8 cellular contexts compared by ENCODE assay signal in the genomic region with DNA sequence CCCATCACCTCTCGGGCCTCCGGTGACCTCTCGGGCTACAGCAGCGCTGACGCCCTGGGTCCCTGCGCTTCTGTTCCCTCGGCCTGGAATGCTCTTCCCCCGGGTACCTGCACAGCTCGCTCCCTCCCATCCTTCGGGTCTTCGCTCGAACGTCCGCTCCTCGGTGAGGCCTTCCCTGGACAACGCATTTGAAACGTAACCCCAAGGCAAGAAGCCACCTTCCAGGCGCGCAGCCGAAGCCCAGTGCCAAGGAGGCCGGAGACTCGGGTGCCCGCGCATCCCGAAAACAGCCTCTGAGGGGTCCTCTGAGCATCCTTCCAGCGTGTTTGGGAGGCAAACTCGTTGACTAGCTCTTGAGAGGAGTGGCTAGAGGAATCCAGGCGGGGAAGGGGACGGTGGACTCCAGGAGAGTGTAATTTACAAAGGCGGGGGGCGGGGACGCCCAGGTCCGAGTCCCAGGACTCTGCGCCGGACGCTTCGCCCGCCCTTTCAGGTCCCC.
DNase-seq lines count a peak whose midpoint lies in the region; ATAC-seq and TF ChIP-seq lines count a peak whose summit lies in the region.

No MANE protein-coding gene starts in this region.

- H3K4me3 ChIP-seq in lower lobe of right lung (peak overlapping the region; percentile 42), urinary bladder (ENCODE audit: low read depth, low read length) (peak overlapping the region; percentile 45)

- H3K4me1 ChIP-seq in lower lobe of right lung (peaks cover 27% of the 10 kb centered on the region), urinary bladder (ENCODE audit: insufficient read depth) (no peaks in the 10 kb centered on the region)

- H3K27ac ChIP-seq in lower lobe of right lung (no peak overlapping the region), urinary bladder (ENCODE audit: low read depth) (no peak overlapping the region)

- H3K9me3 Mint-ChIP-seq in central memory CD8-positive, alpha-beta T cell, result no peaks in the 10 kb centered on the region

- peaks cover 37% of the 10 kb centered on the region for H3K27me3 ChIP-seq in lower lobe of right lung (ENCODE audit: low read depth)

- peak; percentile 39 for DNase-seq in Right ventricle myocardium inferior (ENCODE audit: missing footprints)
- DNase-seq in left ventricle myocardium superior, result no peak
- no peak for DNase-seq in central memory CD8-positive, alpha-beta T cell (ENCODE audit: low spot score in 2 of 2)
- no peak for DNase-seq in lower lobe of right lung
- no peak for DNase-seq in DMS114 treated with DMSO at 0.1 percent for 48 hours (lab: John Stamatoyannopoulos, UW; ENCODE audit: unreplicated experiment)
- DNase-seq in UCSD-AML1 (lab: John Stamatoyannopoulos, UW; ENCODE audit: unreplicated experiment), result no peak

- peaks cover 4% of the 10 kb centered on the region for H3K36me3 Mint-ChIP-seq in central memory CD8-positive, alpha-beta T cell (ENCODE audit: insufficient read depth)

- no peak for TF ChIP-seq CTCF in lower lobe of right lung (IDR thresholded peaks at IDR 0.05)

- intact Hi-C loops in Right ventricle myocardium inferior (cut with DNase I), result no loop called here
- intact Hi-C loops in left ventricle myocardium superior (cut with micrococcal nuclease), result no loop called here
- intact Hi-C loops in lower lobe of right lung (cut with DNase I), result no loop called here

- H3K27me3 Mint-ChIP-seq in central memory CD8-positive, alpha-beta T cell, result peaks cover 27% of the 10 kb centered on the region

- 2% methylated on average over 38 of the region's 38 CpGs for WGBS in urinary bladder

- no peak for ATAC-seq in Right ventricle myocardium inferior
- no peak for ATAC-seq in left ventricle myocardium superior
- ATAC-seq in central memory CD8-positive, alpha-beta T cell (replicated peaks; ENCODE audit: extremely low read depth, poor library complexity, severe bottlenecking), result no peak
- peak; percentile 31 to 40 for ATAC-seq in lower lobe of right lung
- ATAC-seq in HG03469 (IDR thresholded peaks at IDR 0.05; ENCODE audit: unreplicated experiment), result no peak

- no peak overlapping the region for H3K27ac Mint-ChIP-seq in central memory CD8-positive, alpha-beta T cell (ENCODE audit: low read depth)

- peak overlapping the region; percentile 71 for H3K4me3 Mint-ChIP-seq in central memory CD8-positive, alpha-beta T cell

- H3K9me3 ChIP-seq in lower lobe of right lung, result no peaks in the 10 kb centered on the region

- H3K4me1 Mint-ChIP-seq in central memory CD8-positive, alpha-beta T cell, result peaks cover 17% of the 10 kb centered on the region

- H3K36me3 ChIP-seq in lower lobe of right lung (no peaks in the 10 kb centered on the region), urinary bladder (ENCODE audit: insufficient read depth) (no peaks in the 10 kb centered on the region)

Comparison
In these comparisons a context has a peak if more than half of its experiments do, and no peak if none do; other contexts are left out.
1. ATAC-seq: peak in lower lobe of right lung (2 of 2); none in Right ventricle myocardium inferior (single experiment), left ventricle myocardium superior (single experiment), central memory CD8-positive, alpha-beta T cell (single experiment) and HG03469 (single experiment).